Comparison of ENCODE assay signal across 8 cellular contexts in the genomic region with DNA sequence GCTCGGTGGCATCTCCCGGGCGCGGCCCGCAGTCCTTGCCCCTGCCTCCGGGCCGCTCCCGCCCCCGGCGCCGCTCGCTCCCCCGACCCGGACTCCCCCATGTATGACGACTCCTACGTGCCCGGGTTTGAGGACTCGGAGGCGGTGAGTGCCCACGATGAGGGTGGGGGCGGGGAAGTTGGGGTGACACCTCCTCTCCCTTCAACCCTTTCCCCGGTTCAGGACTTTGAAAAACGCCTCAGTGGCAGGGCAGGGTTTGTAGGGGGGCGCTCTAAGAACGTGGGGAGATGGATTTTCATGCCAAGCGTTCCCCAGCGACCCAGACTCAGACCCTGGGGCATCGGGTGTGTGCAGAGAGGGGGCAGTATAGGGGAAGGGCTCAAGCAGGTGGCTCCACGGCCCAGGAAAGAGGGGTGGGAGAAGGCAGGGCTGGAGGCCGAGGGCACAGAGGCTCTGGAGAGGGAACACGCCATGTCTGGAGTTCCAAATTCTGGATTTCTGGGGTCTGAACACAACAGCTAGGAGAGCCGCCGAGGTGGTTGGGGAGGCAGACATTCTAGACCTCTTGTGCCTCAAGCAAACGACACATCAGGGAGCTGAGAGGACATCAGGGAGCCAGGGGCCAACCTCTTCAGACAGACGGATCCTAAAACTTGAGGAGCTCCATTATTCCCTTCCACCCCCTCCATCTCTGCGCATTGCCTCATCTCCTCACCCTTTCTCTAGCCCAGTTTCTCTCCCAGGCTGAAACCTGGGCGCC.
A peak's percentile ranks its signal among the peaks of the same experiment; 100 is the strongest.
DNase-seq lines count a peak whose midpoint lies in the region; ATAC-seq and TF ChIP-seq lines count a peak whose summit lies in the region.

No MANE protein-coding gene starts in this region.

- ATAC-seq in HG03439 (IDR thresholded peaks at IDR 0.05; ENCODE audit: unreplicated experiment) (no peak), HG02678 (IDR thresholded peaks at IDR 0.05; ENCODE audit: unreplicated experiment) (no peak)

- H3K27me3 Mint-ChIP-seq in nephron progenitor cell (ENCODE audit: low read depth, poor library complexity) = peaks cover 18% of the 10 kb centered on the region

- TF ChIP-seq CTCF in RWPE1 (conservative IDR thresholded peaks at IDR 0.05; ENCODE audit: low read depth) = no peak
- no peak for TF ChIP-seq CTCF in nephron progenitor cell (IDR thresholded peaks at IDR 0.05)

- no peak overlapping the region for H3K27ac Mint-ChIP-seq in nephron progenitor cell

- CTCF ChIA-PET in RWPE1 (lab: Yijun Ruan, JAX) = interaction anchor here (0.6 to 1.2 kb wide), 3 partner anchors 23 to 65 kb away, joined by 3 to 6 read pairs (median 4); no protein-coding TSS in a partner anchor

- H3K9me3 Mint-ChIP-seq in nephron progenitor cell = no peaks in the 10 kb centered on the region

- peaks cover 68% of the 10 kb centered on the region for H3K4me1 Mint-ChIP-seq in nephron progenitor cell

- H3K4me3 Mint-ChIP-seq in nephron progenitor cell = peak overlapping the region; percentile 89

- POLR2A ChIA-PET in RWPE1 (lab: Yijun Ruan, JAX; ENCODE audit: low non-redundant PET) = no interaction called here

- H3K36me3 Mint-ChIP-seq in nephron progenitor cell (ENCODE audit: low read depth) = peaks cover 6% of the 10 kb centered on the region

- H3K27ac ChIP-seq in RWPE1 = peak overlapping the region; percentile 49
- H3K27ac ChIP-seq in cingulate gyrus (ENCODE audit: low read depth, low read length) = peak overlapping the region; percentile 39

- DNase-seq in NCI-H1436 (lab: John Stamatoyannopoulos, UW) = peak; percentile 51
- DNase-seq in NCI-H1436 treated with DMSO at 0.1 percent for 48 hours (lab: John Stamatoyannopoulos, UW) = no peak
- DNase-seq in RWPE1 (ENCODE audit: low spot score) = no peak
- no peak for DNase-seq in nephron progenitor cell
- no peak for DNase-seq in glomerular visceral epithelial cell (ENCODE audit: extremely low spot score)
